7 cellular contexts compared by ENCODE assay signal in the genomic region with DNA sequence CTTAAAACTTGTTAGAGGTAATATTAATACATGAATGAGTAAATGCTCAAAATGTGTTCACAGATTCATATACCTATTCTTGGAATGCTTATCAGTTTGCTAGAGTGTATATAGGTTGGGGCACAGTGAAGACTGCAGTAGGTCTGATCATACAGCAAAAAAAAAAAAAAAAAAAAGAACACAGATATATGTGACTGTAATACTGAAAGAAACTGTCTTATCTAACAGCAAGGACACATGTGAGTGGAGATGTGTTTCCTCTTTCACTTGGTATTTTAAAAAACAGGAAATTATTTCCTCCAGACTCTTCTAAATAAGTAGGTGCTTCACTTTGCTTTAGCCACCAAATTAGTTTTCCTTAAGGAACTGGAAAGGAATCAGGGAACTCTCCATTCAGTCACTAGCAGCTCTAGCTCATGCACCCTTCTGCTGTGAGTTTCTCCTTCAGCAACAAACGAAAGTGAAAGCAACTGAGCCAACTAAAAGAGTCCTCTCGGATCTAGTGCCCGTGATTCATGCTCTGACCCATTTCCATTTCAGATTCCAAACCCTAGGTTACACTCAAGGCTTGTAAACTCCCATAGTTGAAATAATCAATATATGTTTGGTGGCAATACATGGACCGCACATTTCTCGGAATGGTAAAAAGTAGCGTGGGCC.
DNase-seq lines count a peak whose midpoint lies in the region; ATAC-seq and FAIRE-seq lines count a peak whose summit lies in the region.

No MANE protein-coding gene starts in this region.

- peaks cover 0 to 1% of the 10 kb centered on the region in 2 donors for H3K9me3 Mint-ChIP-seq in activated T-cell treated with anti-CD3 and anti-CD28 coated beads, Interleukin-2, amount 50 U/mL, for 72 hours

- no peaks in the 10 kb centered on the region for H3K36me3 Mint-ChIP-seq in activated T-cell treated with anti-CD3 and anti-CD28 coated beads, Interleukin-2, amount 50 U/mL, for 72 hours (ENCODE audit: insufficient read depth in 2 of 2)

- peak overlapping the region; percentile 53 to 78 for H3K4me3 Mint-ChIP-seq in activated T-cell treated with anti-CD3 and anti-CD28 coated beads, Interleukin-2, amount 50 U/mL, for 72 hours

- intact Hi-C loops in posterior vena cava (cut with DNase I): no loop called here

- no peaks in the 10 kb centered on the region for H3K27me3 Mint-ChIP-seq in activated T-cell treated with anti-CD3 and anti-CD28 coated beads, Interleukin-2, amount 50 U/mL, for 72 hours (ENCODE audit: low read depth)

- peak overlapping the region; percentile 25 for H3K27ac Mint-ChIP-seq in activated T-cell treated with anti-CD3 and anti-CD28 coated beads, Interleukin-2, amount 50 U/mL, for 72 hours

- H3K4me3 ChIP-seq in MG63: peak overlapping the region; percentile 17

- H3K27me3 ChIP-seq in MG63: no peaks in the 10 kb centered on the region

- peaks cover 10% of the 10 kb centered on the region for H3K4me1 Mint-ChIP-seq in activated T-cell treated with anti-CD3 and anti-CD28 coated beads, Interleukin-2, amount 50 U/mL, for 72 hours (ENCODE audit: low read depth)

- FAIRE-seq in urothelium cell line (lab: Jason Lieb, UNC): no peak

- H3K9me3 ChIP-seq in MG63: no peaks in the 10 kb centered on the region; the same call in 1 of the 2 replicates

- DNase-seq in MG63 (peak; percentile 44), iPS-NIHi7 (ENCODE audit: extremely low spot score) (peak; percentile 10), urothelium cell line (ENCODE audit: low spot score) (peak; percentile 42), posterior vena cava (ENCODE audit: low spot score) (no peak)
- DNase-seq in activated T-cell treated with anti-CD3 and anti-CD28 coated beads, Interleukin-2, amount 50 U/mL, for 72 hours: peak; percentile 12 to 30

- ATAC-seq in GM18502 (IDR thresholded peaks at IDR 0.05; ENCODE audit: poor library complexity, unreplicated experiment) (peak; percentile 85), GM21786 (IDR thresholded peaks at IDR 0.05; ENCODE audit: unreplicated experiment) (peak; percentile 86)
- ATAC-seq in activated T-cell treated with anti-CD3 and anti-CD28 coated beads, Interleukin-2, amount 50 U/mL, for 72 hours (replicated peaks in 1 of 2): peak; percentile 91 to 97

- no peaks in the 10 kb centered on the region for H3K36me3 ChIP-seq in MG63
